8 cellular contexts compared by ENCODE assay signal in the genomic region with DNA sequence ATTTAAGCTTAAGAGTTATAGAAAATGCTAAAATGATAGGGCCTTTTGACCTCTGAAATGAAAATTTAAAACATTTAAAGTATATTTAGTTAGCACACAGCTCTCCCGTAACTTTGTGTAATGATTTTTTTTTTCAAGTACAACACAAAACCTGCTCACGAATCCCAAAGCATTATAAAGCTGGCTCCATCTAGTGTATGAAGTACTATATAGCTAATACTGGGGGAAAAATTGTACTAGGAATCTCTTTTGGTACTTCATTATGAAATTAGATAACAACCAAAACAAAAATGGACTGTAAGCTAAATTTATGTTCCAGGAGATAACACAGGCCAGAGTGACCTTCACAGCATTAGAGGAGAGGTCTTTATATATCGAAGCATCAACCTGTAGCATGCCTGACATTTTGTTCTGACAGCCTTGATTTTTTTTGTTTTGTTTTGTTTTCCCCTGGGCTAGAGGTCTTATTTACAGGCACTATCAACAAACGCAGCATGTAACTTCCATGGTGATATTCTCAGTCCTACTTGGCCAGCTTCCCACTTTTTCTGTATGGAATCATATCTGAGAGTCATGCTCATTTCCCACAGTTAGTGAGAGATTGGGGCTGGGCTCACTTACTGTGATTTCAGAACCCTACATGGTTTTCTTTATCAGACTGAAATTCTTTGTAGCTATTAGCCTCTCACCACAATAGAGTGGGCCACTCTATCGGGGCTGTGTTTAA.
DNase-seq lines count a peak whose midpoint lies in the region; ATAC-seq lines count a peak whose summit lies in the region.

No MANE protein-coding gene starts in this region.

- H3K36me3 Mint-ChIP-seq in activated naive CD4-positive, alpha-beta T cell treated with anti-CD3 and anti-CD28 coated beads, Interleukin-2, amount 50 U/mL, for 72 hours: no peaks in the 10 kb centered on the region
- H3K36me3 Mint-ChIP-seq in activated CD8-positive, alpha-beta T cell treated with anti-CD3 and anti-CD28 coated beads, Interleukin-2, amount 10 ng/mL, durations not matched to agents 7 days and 5 days (ENCODE audit: low read depth): no peaks in the 10 kb centered on the region
- H3K36me3 Mint-ChIP-seq in natural killer cell treated with Interleukin-12 subunit alpha and Interleukin-12 subunit beta and Interleukin-15 and Interleukin-18, amount 100 ng/mL, for 72 hours: no peaks in the 10 kb centered on the region

- H3K4ac ChIP-seq in mesendoderm (ENCODE audit: low read depth, low read length): no peak overlapping the region

- no peaks in the 10 kb centered on the region for H3K79me2 ChIP-seq in mesendoderm (ENCODE audit: control insufficient read depth, insufficient read depth, low read length)

- CTCF ChIA-PET in activated CD8-positive, alpha-beta T cell treated with anti-CD3 and anti-CD28 coated beads, Interleukin-2, amount 10 ng/mL, durations not matched to agents 7 days and 5 days (lab: Charles Lee): no interaction called here

- POLR2A ChIA-PET in activated CD8-positive, alpha-beta T cell treated with anti-CD3 and anti-CD28 coated beads, Interleukin-2, amount 10 ng/mL, durations not matched to agents 7 days and 5 days (lab: Charles Lee): no interaction called here

- no peak overlapping the region for H3K4me3 ChIP-seq in mesendoderm (ENCODE audit: low read length)

- no peak overlapping the region for H3K27ac Mint-ChIP-seq in activated naive CD4-positive, alpha-beta T cell treated with anti-CD3 and anti-CD28 coated beads, Interleukin-2, amount 50 U/mL, for 72 hours
- H3K27ac Mint-ChIP-seq in activated CD8-positive, alpha-beta T cell treated with anti-CD3 and anti-CD28 coated beads, Interleukin-2, amount 10 ng/mL, durations not matched to agents 7 days and 5 days: no peak overlapping the region
- no peak overlapping the region for H3K27ac Mint-ChIP-seq in natural killer cell treated with Interleukin-12 subunit alpha and Interleukin-12 subunit beta and Interleukin-15 and Interleukin-18, amount 100 ng/mL, for 72 hours

- no peak overlapping the region for H3K27ac ChIP-seq in mesendoderm (ENCODE audit: low read depth, low read length)

- H3K18ac ChIP-seq in mesendoderm (ENCODE audit: low read length): no peak overlapping the region

- H3K4me1 ChIP-seq in mesendoderm (ENCODE audit: control insufficient read depth, low read depth, low read length): no peaks in the 10 kb centered on the region

- H3K4me2 ChIP-seq in mesendoderm (ENCODE audit: low read length): no peak overlapping the region

- no peak overlapping the region for H3K9ac ChIP-seq in mesendoderm (ENCODE audit: low read length)

- H3K36me3 ChIP-seq in mesendoderm (ENCODE audit: control insufficient read depth, insufficient read depth, low read length): no peaks in the 10 kb centered on the region

- H3K79me1 ChIP-seq in mesendoderm (ENCODE audit: low read length): no peaks in the 10 kb centered on the region

- DNase-seq in AG20443 (ENCODE audit: low spot score) (peak; percentile 30), NCI-H2171 treated with DMSO at 0.1 percent for 48 hours (lab: John Stamatoyannopoulos, UW) (peak; percentile 58), dermis blood vessel endothelial cell (peak; percentile 78), mesendoderm (peak; percentile 25), HK-2 (ENCODE audit: unreplicated experiment) (no peak)
- DNase-seq in activated naive CD4-positive, alpha-beta T cell treated with anti-CD3 and anti-CD28 coated beads, Interleukin-2, amount 50 U/mL, for 72 hours (ENCODE audit: low spot score in 2 of 2): no peak
- DNase-seq in activated CD8-positive, alpha-beta T cell treated with anti-CD3 and anti-CD28 coated beads, Interleukin-2, amount 10 ng/mL, durations not matched to agents 7 days and 5 days: no peak
- DNase-seq in natural killer cell treated with Interleukin-12 subunit alpha and Interleukin-12 subunit beta and Interleukin-15 and Interleukin-18, amount 100 ng/mL, for 72 hours (ENCODE audit: low spot score): no peak

- H2BK120ac ChIP-seq in mesendoderm (ENCODE audit: low read depth, low read length): no peak overlapping the region

- no peak overlapping the region for H3K4me3 Mint-ChIP-seq in activated CD8-positive, alpha-beta T cell treated with anti-CD3 and anti-CD28 coated beads, Interleukin-2, amount 10 ng/mL, durations not matched to agents 7 days and 5 days
- no peak overlapping the region for H3K4me3 Mint-ChIP-seq in natural killer cell treated with Interleukin-12 subunit alpha and Interleukin-12 subunit beta and Interleukin-15 and Interleukin-18, amount 100 ng/mL, for 72 hours

- H2BK15ac ChIP-seq in mesendoderm (replicated peaks; ENCODE audit: low read depth): no peak overlapping the region

- no peak overlapping the region for H3K56ac ChIP-seq in mesendoderm (ENCODE audit: low read length)

- H3K9me3 Mint-ChIP-seq in activated naive CD4-positive, alpha-beta T cell treated with anti-CD3 and anti-CD28 coated beads, Interleukin-2, amount 50 U/mL, for 72 hours: no peaks in the 10 kb centered on the region
- no peaks in the 10 kb centered on the region for H3K9me3 Mint-ChIP-seq in activated CD8-positive, alpha-beta T cell treated with anti-CD3 and anti-CD28 coated beads, Interleukin-2, amount 10 ng/mL, durations not matched to agents 7 days and 5 days (ENCODE audit: insufficient read depth)
- no peaks in the 10 kb centered on the region for H3K9me3 Mint-ChIP-seq in natural killer cell treated with Interleukin-12 subunit alpha and Interleukin-12 subunit beta and Interleukin-15 and Interleukin-18, amount 100 ng/mL, for 72 hours

- H2AK5ac ChIP-seq in mesendoderm (ENCODE audit: low read length): no peak overlapping the region

- H3K27me3 Mint-ChIP-seq in activated CD8-positive, alpha-beta T cell treated with anti-CD3 and anti-CD28 coated beads, Interleukin-2, amount 10 ng/mL, durations not matched to agents 7 days and 5 days (ENCODE audit: low read depth): no peaks in the 10 kb centered on the region
- H3K27me3 Mint-ChIP-seq in natural killer cell treated with Interleukin-12 subunit alpha and Interleukin-12 subunit beta and Interleukin-15 and Interleukin-18, amount 100 ng/mL, for 72 hours: no peaks in the 10 kb centered on the region

- no peaks in the 10 kb centered on the region for H3K4me1 Mint-ChIP-seq in activated CD8-positive, alpha-beta T cell treated with anti-CD3 and anti-CD28 coated beads, Interleukin-2, amount 10 ng/mL, durations not matched to agents 7 days and 5 days (ENCODE audit: low read depth)
- H3K4me1 Mint-ChIP-seq in natural killer cell treated with Interleukin-12 subunit alpha and Interleukin-12 subunit beta and Interleukin-15 and Interleukin-18, amount 100 ng/mL, for 72 hours (ENCODE audit: low read depth in 2 of 2): no peaks in the 10 kb centered on the region

- no peak overlapping the region for H4K8ac ChIP-seq in mesendoderm (ENCODE audit: low read depth, low read length)

- H3K23ac ChIP-seq in mesendoderm (ENCODE audit: low read length): no peak overlapping the region

- no CpG with 5 or more reads among the region's 5 CpGs for WGBS in mesendoderm (ENCODE audit: extremely low coverage, insufficient coverage, low lambda C conversion rate)

- H4K5ac ChIP-seq in mesendoderm (ENCODE audit: low read length): no peak overlapping the region

- ATAC-seq in activated naive CD4-positive, alpha-beta T cell treated with anti-CD3 and anti-CD28 coated beads, Interleukin-2, amount 50 U/mL, for 72 hours: no peak
- ATAC-seq in activated CD8-positive, alpha-beta T cell treated with anti-CD3 and anti-CD28 coated beads, Interleukin-2, amount 10 ng/mL, durations not matched to agents 7 days and 5 days: no peak
- no peak for ATAC-seq in natural killer cell treated with Interleukin-12 subunit alpha and Interleukin-12 subunit beta and Interleukin-15 and Interleukin-18, amount 100 ng/mL, for 72 hours

- no peaks in the 10 kb centered on the region for H3K27me3 ChIP-seq in mesendoderm (ENCODE audit: insufficient read depth, low read length, poor library complexity)

- H2BK5ac ChIP-seq in mesendoderm (ENCODE audit: low read length): no peak overlapping the region

Comparison
In these comparisons a context has a peak if more than half of its experiments do, and no peak if none do; other contexts are left out.
1. DNase-seq: peak in AG20443 (single experiment), NCI-H2171 treated with DMSO at 0.1 percent for 48 hours (single experiment), dermis blood vessel endothelial cell (single experiment) and mesendoderm (single experiment); none in HK-2 (single experiment), activated naive CD4-positive, alpha-beta T cell treated with anti-CD3 and anti-CD28 coated beads, Interleukin-2, amount 50 U/mL, for 72 hours (0 of 2), activated CD8-positive, alpha-beta T cell treated with anti-CD3 and anti-CD28 coated beads, Interleukin-2, amount 10 ng/mL, durations not matched to agents 7 days and 5 days (single experiment) and natural killer cell treated with Interleukin-12 subunit alpha and Interleukin-12 subunit beta and Interleukin-15 and Interleukin-18, amount 100 ng/mL, for 72 hours (single experiment).